In the genomic region with DNA sequence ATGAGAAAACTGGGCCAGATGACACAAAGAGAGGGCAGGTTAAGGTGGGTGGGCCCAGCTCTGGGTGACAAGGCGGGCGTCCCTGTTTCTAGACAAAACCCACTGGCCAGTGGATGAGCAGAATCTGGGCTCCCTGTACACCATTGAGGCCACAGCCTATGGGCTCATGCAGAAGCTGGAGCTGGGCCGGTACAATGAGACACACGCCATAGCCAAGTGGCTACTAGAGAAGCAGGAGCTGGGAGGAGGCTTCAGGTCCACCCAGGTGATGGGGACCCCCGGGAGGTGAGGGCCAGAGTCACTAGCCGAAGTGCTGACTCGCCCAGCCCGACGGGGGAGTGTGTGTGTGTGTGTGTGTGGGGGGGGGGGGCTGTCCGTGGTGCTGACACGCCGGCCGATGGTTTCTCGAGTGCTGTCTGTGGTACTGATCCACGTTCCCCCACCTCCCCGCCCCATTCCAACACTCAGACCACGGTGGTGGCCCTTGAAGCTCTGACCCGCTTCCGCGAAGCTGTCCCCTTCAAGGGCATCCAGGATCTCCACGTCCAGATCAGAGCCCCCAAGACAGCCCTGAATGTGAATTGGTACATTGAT, we compare ENCODE assay signal across 21 cellular contexts. TPM values are rescaled to one million over a fixed set of nuclear protein-coding genes. Genes with fewer than 3 reads are reported as not detected.
A peak's percentile ranks its signal among the peaks of the same experiment; 100 is the strongest.
DNase-seq lines count a peak whose midpoint lies in the region; ATAC-seq and TF ChIP-seq lines count a peak whose summit lies in the region.
"Had no signal": no experiment of that assay in that cellular context is flagged by ENCODE, and none has a peak within 500 bp of the region (broad histone marks: within the 10 kb centered on the region; RNA-seq: fewer than 3 reads in every experiment).

No MANE protein-coding gene starts in this region.

- POLR2A ChIA-PET in HEK293T (lab: Yijun Ruan, JAX) = no interaction called here
- POLR2A ChIA-PET in WTC11 (lab: Charles Lee) = no interaction called here
- POLR2A ChIA-PET in CD4-positive, alpha-beta T cell (lab: Charles Lee) = no interaction called here

- H3K4me1 ChIP-seq in DND-41 (ENCODE audit: insufficient read depth, low read length) = no peaks in the 10 kb centered on the region
- H3K4me1 ChIP-seq in tibial nerve = no peaks in the 10 kb centered on the region

- no peak overlapping the region for H3K4me3 ChIP-seq in DND-41 (ENCODE audit: low read depth in 1 of 2, low read length in 2 of 2)
- no peak overlapping the region for H3K4me3 ChIP-seq in tibial nerve
- H3K4me3 ChIP-seq: thoracic aorta had no signal

- in situ Hi-C loops in KBM-7 (cut with MboI; ENCODE audit: low pct_unique_long_range_greater_than_20kb, low sequenced_read_pairs) = no loop called here

- H3K36me3 ChIP-seq in DND-41 (ENCODE audit: insufficient read depth, low read length) (no peaks in the 10 kb centered on the region), tibial nerve (no peaks in the 10 kb centered on the region)
- H3K36me3 ChIP-seq: thoracic aorta had no signal

- no peak for TF ChIP-seq POLR2A in tibial nerve (IDR thresholded peaks at IDR 0.05)

- H4K20me1 ChIP-seq in DND-41 (ENCODE audit: insufficient read depth, low read length) = no peaks in the 10 kb centered on the region; the same call in 1 of the 2 replicates

- no peak for TF ChIP-seq EP300 in tibial nerve (IDR thresholded peaks at IDR 0.05)

- H3K9ac ChIP-seq in DND-41 (ENCODE audit: low read depth, low read length) = no peak overlapping the region

- no peak overlapping the region for H3K4me2 ChIP-seq in DND-41 (ENCODE audit: insufficient read depth, low read length)

- H3K4me3 Mint-ChIP-seq in WTC11 (no peak overlapping the region), glutamatergic neuron (ENCODE audit: unreplicated experiment) (no peak overlapping the region)
- no peak overlapping the region for H3K4me3 Mint-ChIP-seq in CD4-positive, alpha-beta T cell
- H3K4me3 Mint-ChIP-seq: B cell; naive thymus-derived CD4-positive, alpha-beta T cell; stimulated activated effector memory CD8-positive, alpha-beta T cell treated with anti-CD3 and anti-CD28 coated beads, Interleukin-12 subunit alpha, Interleukin-12 subunit beta, amount 100 ng/mL, for 72 hours had no signal

- intact Hi-C loops in CD4-positive, alpha-beta T cell (cut with DNase I, micrococcal nuclease) = no loop called here

- ATAC-seq in DND-41 (ENCODE audit: insufficient read depth, low read depth) (peak; percentile 63; the same call in 2 of the 3 replicates), WTC11 (peak; percentile 50)
- ATAC-seq in CD4-positive, alpha-beta T cell (ENCODE audit: poor library complexity) = no peak
- ATAC-seq: naive thymus-derived CD4-positive, alpha-beta T cell; stimulated activated effector memory CD8-positive, alpha-beta T cell treated with anti-CD3 and anti-CD28 coated beads, Interleukin-12 subunit alpha, Interleukin-12 subunit beta, amount 100 ng/mL, for 72 hours had no signal

- H3K27me3 Mint-ChIP-seq in WTC11 (ENCODE audit: low read depth) = peaks cover 15% of the 10 kb centered on the region; the same call in 1 of the 2 replicates
- H3K27me3 Mint-ChIP-seq in glutamatergic neuron (ENCODE audit: unreplicated experiment) = peaks cover 7% of the 10 kb centered on the region
- H3K27me3 Mint-ChIP-seq in CD4-positive, alpha-beta T cell = peaks cover 22% of the 10 kb centered on the region

- H3K4me1 Mint-ChIP-seq in WTC11 = no peaks in the 10 kb centered on the region
- H3K4me1 Mint-ChIP-seq in glutamatergic neuron (ENCODE audit: low read depth, unreplicated experiment) = no peaks in the 10 kb centered on the region
- H3K4me1 Mint-ChIP-seq in CD4-positive, alpha-beta T cell (ENCODE audit: low read depth) = no peaks in the 10 kb centered on the region
- H3K4me1 Mint-ChIP-seq: B cell; stimulated activated effector memory CD8-positive, alpha-beta T cell treated with anti-CD3 and anti-CD28 coated beads, Interleukin-12 subunit alpha, Interleukin-12 subunit beta, amount 100 ng/mL, for 72 hours had no signal

- H3K9me3 ChIP-seq in DND-41 (ENCODE audit: insufficient read depth, low read length, severe bottlenecking) (no peaks in the 10 kb centered on the region), tibial nerve (no peaks in the 10 kb centered on the region)
- no peaks in the 10 kb centered on the region for H3K9me3 ChIP-seq in CD4-positive, alpha-beta T cell (ENCODE audit: control insufficient read depth, low read length)
- H3K9me3 ChIP-seq: thoracic aorta had no signal

- H3K27ac ChIP-seq in DND-41 (ENCODE audit: low read length) (no peak overlapping the region), tibial nerve (no peak overlapping the region)
- no peak overlapping the region for H3K27ac ChIP-seq in CD4-positive, alpha-beta T cell (ENCODE audit: low read depth, low read length)
- H3K27ac ChIP-seq: thoracic aorta had no signal

- H2AFZ ChIP-seq in DND-41 (ENCODE audit: low read depth, low read length) = no peak overlapping the region

- WGBS in tibial nerve, 2 donors = 39 to 58% methylated on average over 8 to 11 of the region's 21 CpGs

- H3K36me3 Mint-ChIP-seq in WTC11 (no peaks in the 10 kb centered on the region), glutamatergic neuron (ENCODE audit: unreplicated experiment) (no peaks in the 10 kb centered on the region)
- H3K36me3 Mint-ChIP-seq in CD4-positive, alpha-beta T cell (ENCODE audit: low read depth) = no peaks in the 10 kb centered on the region
- H3K36me3 Mint-ChIP-seq: naive thymus-derived CD4-positive, alpha-beta T cell; stimulated activated effector memory CD8-positive, alpha-beta T cell treated with anti-CD3 and anti-CD28 coated beads, Interleukin-12 subunit alpha, Interleukin-12 subunit beta, amount 100 ng/mL, for 72 hours had no signal

- no peaks in the 10 kb centered on the region for H3K79me2 ChIP-seq in DND-41 (ENCODE audit: insufficient read depth, low read length)

- CTCF ChIA-PET in HEK293T (lab: Yijun Ruan, JAX) = no interaction called here
- CTCF ChIA-PET in WTC11 (lab: Charles Lee) = interaction anchor here (0.7 to 0.9 kb wide), 2 partner anchors 149 to 803 kb away, joined by 3 read pairs; no protein-coding TSS in a partner anchor
- CTCF ChIA-PET in CD4-positive, alpha-beta T cell (lab: Charles Lee) = no interaction called here

- H3K27me3 ChIP-seq in DND-41 (ENCODE audit: insufficient read depth, low read length, poor library complexity) = no peaks in the 10 kb centered on the region
- H3K27me3 ChIP-seq in CD4-positive, alpha-beta T cell (ENCODE audit: control insufficient read depth, insufficient read depth, low read length) = peaks cover 8% of the 10 kb centered on the region
- H3K27me3 ChIP-seq in tibial nerve = peaks cover 0 to 36% of the 10 kb centered on the region in 2 donors

- peaks cover 8% of the 10 kb centered on the region for H3K9me3 Mint-ChIP-seq in WTC11
- peaks cover 2% of the 10 kb centered on the region for H3K9me3 Mint-ChIP-seq in glutamatergic neuron (ENCODE audit: unreplicated experiment)
- no peaks in the 10 kb centered on the region for H3K9me3 Mint-ChIP-seq in CD4-positive, alpha-beta T cell
- H3K9me3 Mint-ChIP-seq: stimulated activated effector memory CD8-positive, alpha-beta T cell treated with anti-CD3 and anti-CD28 coated beads, Interleukin-12 subunit alpha, Interleukin-12 subunit beta, amount 100 ng/mL, for 72 hours had no signal

- TF ChIP-seq CTCF in DND-41 (IDR thresholded peaks at IDR 0.05; ENCODE audit: borderline replicate concordance, extremely low read depth, low read length, poor library complexity, severe bottlenecking) = no peak
- TF ChIP-seq CTCF in WTC11 (IDR thresholded peaks at IDR 0.05) = no peak
- TF ChIP-seq CTCF in glutamatergic neuron (IDR thresholded peaks at IDR 0.05; ENCODE audit: partially characterized antibody, unreplicated experiment) = no peak
- TF ChIP-seq CTCF in CD4-positive, alpha-beta T cell (IDR thresholded peaks at IDR 0.05) = no peak
- TF ChIP-seq CTCF in tibial nerve (IDR thresholded peaks at IDR 0.05) = no peak

- H3K27ac Mint-ChIP-seq in WTC11 (no peak overlapping the region), glutamatergic neuron (ENCODE audit: unreplicated experiment) (no peak overlapping the region)
- H3K27ac Mint-ChIP-seq in CD4-positive, alpha-beta T cell = no peak overlapping the region
- H3K27ac Mint-ChIP-seq: B cell; naive thymus-derived CD4-positive, alpha-beta T cell; stimulated activated effector memory CD8-positive, alpha-beta T cell treated with anti-CD3 and anti-CD28 coated beads, Interleukin-12 subunit alpha, Interleukin-12 subunit beta, amount 100 ng/mL, for 72 hours had no signal

- peak; percentile 50 for DNase-seq in DND-41
- DNase-seq in HEK293T (ENCODE audit: extremely low spot score) = peak; percentile 35
- peak; percentile 52 for DNase-seq in WTC11 (ENCODE audit: low spot score)
- DNase-seq in iPS-NIHi7 (ENCODE audit: extremely low spot score) = peak; percentile 89
- DNase-seq in glutamatergic neuron = no peak
- DNase-seq in CD4-positive, alpha-beta T cell = no peak
- no peak for DNase-seq in tibial nerve (ENCODE audit: low spot score in 2 of 2)
- DNase-seq in KBM-7 = no peak
- DNase-seq: activated CD4-positive, alpha-beta T cell treated with anti-CD3 and anti-CD28 coated beads for 4 hours; activated naive CD4-positive, alpha-beta T cell; cortex of kidney; HCEC 1CT; naive thymus-derived CD4-positive, alpha-beta T cell; NCI-H187; stimulated activated CD4-positive, alpha-beta T cell treated with anti-CD3 and anti-CD28 coated beads, Interleukin-12 subunit alpha, Interleukin-12 subunit beta, amount 100 ng/mL, for 4 hours; T-helper 9 cell had no signal

TF ChIP-seq in HEK293T, 16 proteins besides CTCF, POLR2A, EP300 and RAD21 (continues in another document):
- TF ChIP-seq HDGF (IDR thresholded peaks at IDR 0.05; ENCODE audit: borderline replicate concordance) (no peak), FOXK2 (IDR thresholded peaks at IDR 0.05) (no peak)

RNA-seq across cellular contexts. Expression of a gene that starts 24.3 kb away (rescaled TPM):
- 22.5 to 28.4 TPM (median 23.0 TPM) in 3 replicates for total RNA-seq in WTC11 (2021)
- total RNA-seq in glutamatergic neuron (ENCODE audit: unreplicated experiment) = 0.20 TPM
- total RNA-seq in CD4-positive, alpha-beta T cell = 10 to 100 TPM; 58.5 to 61.7 TPM
- 10 to 100 TPM; 25.1 to 58.6 (median 43.4) TPM for total RNA-seq in tibial nerve

RNA-seq across cellular contexts. Expression of a gene that starts 40.7 kb away (rescaled TPM):
- total RNA-seq in WTC11 (2021) (0.21 to 0.30 TPM (median 0.28 TPM) in 3 replicates), glutamatergic neuron (ENCODE audit: unreplicated experiment) (not detected), tibial nerve (under 1 TPM in 3 of 4 donors, not detected in 1; 0.21 to 0.60 (median 0.22) TPM)
- total RNA-seq in CD4-positive, alpha-beta T cell = under 1 TPM; 0.61 to 0.63 TPM
- total RNA-seq: MCF 10A, NCI-H460, thoracic aorta had no signal

RNA-seq across cellular contexts. Expression of a gene that starts 44.3 kb away (rescaled TPM):
- 74.1 to 83.7 TPM (median 80.8 TPM) in 3 replicates for total RNA-seq in WTC11 (2021)
- 44.5 TPM for total RNA-seq in glutamatergic neuron (ENCODE audit: unreplicated experiment)
- total RNA-seq in CD4-positive, alpha-beta T cell = 100 to 1,000 TPM; 119 to 127 TPM
- total RNA-seq in tibial nerve = 10 to 100 TPM; 25.7 to 45.3 (median 35.8) TPM

RNA-seq across cellular contexts. Expression of a gene that starts 48.5 kb away (rescaled TPM):
- total RNA-seq in WTC11 (2021) (0.27 TPM in 1 of 3 replicates, not detected in the others), glutamatergic neuron (ENCODE audit: unreplicated experiment) (not detected), tibial nerve (not detected)
- not detected for total RNA-seq in CD4-positive, alpha-beta T cell
- total RNA-seq: B cell; MCF 10A; naive thymus-derived CD4-positive, alpha-beta T cell; NCI-H460; thoracic aorta had no signal

RNA-seq across cellular contexts. Expression of a gene that starts 49.7 kb away (rescaled TPM):
- total RNA-seq in WTC11 (2021) (21.0 to 21.5 TPM (median 21.2 TPM) in 3 replicates), glutamatergic neuron (ENCODE audit: unreplicated experiment) (21.6 TPM), tibial nerve (10 to 100 TPM in 1 of 4 donors, 1 to 10 TPM in 3; 2.1 to 19.5 (median 4.2) TPM)
- 10 to 100 TPM; 88.5 to 93.9 TPM for total RNA-seq in CD4-positive, alpha-beta T cell

Comparison
In these comparisons a context has a peak if more than half of its experiments do, and no peak if none do; other contexts are left out.
1. DNase-seq: peak in DND-41 (single experiment), HEK293T (single experiment), WTC11 (single experiment) and iPS-NIHi7 (single experiment); none in glutamatergic neuron (single experiment), CD4-positive, alpha-beta T cell (0 of 10), tibial nerve (0 of 2) and KBM-7 (single experiment).
2. RNA of a gene that starts 24.3 kb away (total RNA-seq): 58.5 to 61.7 TPM in CD4-positive, alpha-beta T cell, 25.1 to 58.6 TPM in tibial nerve and 22.5 to 28.4 TPM in WTC11; 0.20 TPM in glutamatergic neuron (single experiment); every median in the first group is over 10 times any median in the second.